ENCODE assay signal across 22 cellular contexts in the genomic region with DNA sequence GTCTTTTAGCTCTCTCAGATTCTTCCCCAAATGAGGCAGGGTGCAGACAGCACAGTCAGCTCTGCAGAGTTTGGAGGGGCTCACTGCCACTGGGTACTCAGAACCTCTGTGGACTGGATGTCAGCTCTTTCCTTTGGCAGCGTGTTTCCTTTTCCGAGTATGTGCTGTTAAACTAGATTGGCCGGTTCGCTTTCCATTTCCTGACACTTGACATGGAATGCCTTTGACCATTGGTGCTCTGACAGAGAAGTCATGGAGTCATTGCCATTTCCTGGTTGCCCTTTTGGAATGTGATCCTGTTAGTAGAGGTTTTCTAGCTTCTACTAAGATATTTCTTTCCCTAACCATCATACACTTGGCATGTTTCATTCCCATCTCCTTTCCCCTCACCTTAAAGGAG.
A peak's percentile ranks its signal among the peaks of the same experiment; 100 is the strongest.
DNase-seq lines count a peak whose midpoint lies in the region; ATAC-seq and TF ChIP-seq lines count a peak whose summit lies in the region.
"Had no signal": no experiment of that assay in that cellular context is flagged by ENCODE, and none has a peak within 500 bp of the region (broad histone marks: within the 10 kb centered on the region; RNA-seq: fewer than 3 reads in every experiment).

No MANE protein-coding gene starts in this region.

- H3K4me3 ChIP-seq in H7 (ENCODE audit: insufficient read depth, low read depth, low read length) = no peak overlapping the region
- no peak overlapping the region for H3K4me3 ChIP-seq in PC-3 (ENCODE audit: low read length)
- H3K4me3 ChIP-seq in esophagus (ENCODE audit: low read depth in 1 of 2, low read length in 2 of 2) = no peak overlapping the region
- H3K4me3 ChIP-seq: left lung, mucosa of descending colon had no signal

- H3K4me3 Mint-ChIP-seq in progenitor cell of endocrine pancreas (ENCODE audit: low read depth) = no peak overlapping the region
- H3K4me3 Mint-ChIP-seq: activated T-cell treated with anti-CD3 and anti-CD28 coated beads, Interleukin-2, amount 50 U/mL, for 24 hours; CD4-positive, alpha-beta memory T cell; stimulated activated effector memory CD8-positive, alpha-beta T cell treated with anti-CD3 and anti-CD28 coated beads, Interleukin-12 subunit alpha, Interleukin-12 subunit beta, amount 100 ng/mL, for 72 hours had no signal

- no peaks in the 10 kb centered on the region for H3K27me3 ChIP-seq in H7 (ENCODE audit: control insufficient read depth, insufficient read depth, low read length)
- no peaks in the 10 kb centered on the region for H3K27me3 ChIP-seq in PC-3 (ENCODE audit: low read length)
- no peaks in the 10 kb centered on the region for H3K27me3 ChIP-seq in esophagus (ENCODE audit: control insufficient read depth in 1 of 2, insufficient read depth in 2 of 2, low read length in 2 of 2)
- H3K27me3 ChIP-seq: left lung had no signal

- H3K4me2 ChIP-seq in PC-3 (ENCODE audit: low read length) = no peak overlapping the region

- H2AFZ ChIP-seq in PC-3 (ENCODE audit: low read length) = no peak overlapping the region

- peaks cover 12% of the 10 kb centered on the region for H3K36me3 Mint-ChIP-seq in progenitor cell of endocrine pancreas (ENCODE audit: insufficient read depth)

- H3F3A ChIP-seq in PC-3 (ENCODE audit: low read length, unreplicated experiment) = no peaks in the 10 kb centered on the region

- WGBS in esophagus, 2 donors = 63 to 68% methylated on average over 4 of the region's 4 CpGs

- no peaks in the 10 kb centered on the region; the same call in none of the 2 replicates for H3K36me3 ChIP-seq in H7 (replicated peaks; ENCODE audit: control insufficient read depth, insufficient read depth, low read length)
- H3K36me3 ChIP-seq in PC-3 (ENCODE audit: low read depth, low read length) = no peaks in the 10 kb centered on the region
- peaks cover 6% of the 10 kb centered on the region in 2 donors for H3K36me3 ChIP-seq in esophagus (ENCODE audit: control insufficient read depth in 2 of 2, insufficient read depth in 2 of 2, low read length in 1 of 2)

- H3K4me1 ChIP-seq in PC-3 (ENCODE audit: insufficient read depth, low read length) (peaks cover 29% of the 10 kb centered on the region), esophagus (ENCODE audit: control insufficient read depth in 2 of 2, insufficient read depth in 2 of 2, low read length in 1 of 2) (peaks cover 0 to 3% of the 10 kb centered on the region in 2 donors)

- H3K9me3 ChIP-seq in PC-3 (ENCODE audit: low read length) = no peaks in the 10 kb centered on the region
- H3K9me3 ChIP-seq in esophagus (ENCODE audit: control insufficient read depth in 2 of 2, insufficient read depth in 1 of 2, low read depth in 1 of 2, low read length in 1 of 2) = no peaks in the 10 kb centered on the region
- H3K9me3 ChIP-seq: left lung, mucosa of descending colon had no signal

- no peak overlapping the region for H3K27ac ChIP-seq in PC-3 (ENCODE audit: low read length)
- H3K27ac ChIP-seq in esophagus (ENCODE audit: low read depth in 2 of 2, low read length in 1 of 2) = peak overlapping the region; percentile 9 to 71
- H3K27ac ChIP-seq: left lung had no signal

- no peaks in the 10 kb centered on the region for H3K4me1 Mint-ChIP-seq in progenitor cell of endocrine pancreas (ENCODE audit: low read depth)
- H3K4me1 Mint-ChIP-seq: CD4-positive, alpha-beta memory T cell had no signal

- ATAC-seq in PC-3 (no peak), HG02885 (IDR thresholded peaks at IDR 0.05; ENCODE audit: poor library complexity, unreplicated experiment) (no peak)
- ATAC-seq: left lung; mucosa of descending colon; stimulated activated effector memory CD8-positive, alpha-beta T cell treated with anti-CD3 and anti-CD28 coated beads, Interleukin-12 subunit alpha, Interleukin-12 subunit beta, amount 100 ng/mL, for 72 hours had no signal

- no peaks in the 10 kb centered on the region for H3K79me2 ChIP-seq in PC-3 (ENCODE audit: low read length)

- H3K27me3 Mint-ChIP-seq in progenitor cell of endocrine pancreas = no peaks in the 10 kb centered on the region
- H3K27me3 Mint-ChIP-seq: activated T-cell treated with anti-CD3 and anti-CD28 coated beads, Interleukin-2, amount 50 U/mL, for 24 hours; CD4-positive, alpha-beta memory T cell had no signal

- no peak for TF ChIP-seq CTCF in PC-3 (conservative IDR thresholded peaks at IDR 0.05; ENCODE audit: low read depth, low read length)
- no peak for TF ChIP-seq CTCF in progenitor cell of endocrine pancreas (IDR thresholded peaks at IDR 0.05; ENCODE audit: unreplicated experiment)

- no TSS peak for BruUV-seq in PC-3 (replicated peaks; lab: Mats Ljungman, UMichigan)

- H4K20me1 ChIP-seq in PC-3 (ENCODE audit: low read length) = no peaks in the 10 kb centered on the region

- no peaks in the 10 kb centered on the region for H3K9me3 Mint-ChIP-seq in progenitor cell of endocrine pancreas (ENCODE audit: low read depth)
- H3K9me3 Mint-ChIP-seq: activated T-cell treated with anti-CD3 and anti-CD28 coated beads, Interleukin-2, amount 50 U/mL, for 24 hours; stimulated activated effector memory CD8-positive, alpha-beta T cell treated with anti-CD3 and anti-CD28 coated beads, Interleukin-12 subunit alpha, Interleukin-12 subunit beta, amount 100 ng/mL, for 72 hours had no signal

- no peaks in the 10 kb centered on the region for H3K9me2 ChIP-seq in PC-3 (replicated peaks; ENCODE audit: low read length)

- DNase-seq in H7 (peak; percentile 6), PC-3 (peak; percentile 20), progenitor cell of endocrine pancreas (ENCODE audit: low spot score, unreplicated experiment) (no peak), HuH-7.5 (ENCODE audit: low spot score) (no peak), NCI-H146 treated with DMSO at 0.1 percent for 48 hours (lab: John Stamatoyannopoulos, UW; ENCODE audit: unreplicated experiment) (no peak), SK-N-DZ (ENCODE audit: low spot score) (no peak)
- DNase-seq: activated CD4-positive, CD25-positive, alpha-beta regulatory T cell treated with anti-CD3 and anti-CD28 coated beads, Interleukin-2, amount 50 U/mL, for 72 hours; activated CD8-positive, alpha-beta memory T cell treated with anti-CD3 and anti-CD28 coated beads for 24 hours; activated naive CD4-positive, alpha-beta T cell treated with Interleukin-2 at 50 U/mL for 16 hours; activated T-cell treated with anti-CD3 and anti-CD28 coated beads, Interleukin-2, amount 50 U/mL, for 24 hours; amygdala; CD4-positive, alpha-beta memory T cell; cortex of kidney; left lung; MM.1S; mucosa of descending colon; NCI-H1417 treated with DMSO at 0.1 percent for 48 hours; NCI-H524; stimulated activated CD4-positive, alpha-beta T cell treated with anti-CD3 and anti-CD28 coated beads, Interleukin-1b, Interleukin-23, amount 100 ng/mL, for 48 hours had no signal

- CTCF ChIA-PET in PC-3 (lab: Charles Lee) = no interaction called here

- no peak overlapping the region for H3K9ac ChIP-seq in PC-3 (ENCODE audit: low read length)

- POLR2A ChIA-PET in PC-3 (lab: Charles Lee; ENCODE audit: unreplicated experiment) = no interaction called here

- H3K27ac Mint-ChIP-seq in progenitor cell of endocrine pancreas = peak overlapping the region; percentile 57
- H3K27ac Mint-ChIP-seq: activated T-cell treated with anti-CD3 and anti-CD28 coated beads, Interleukin-2, amount 50 U/mL, for 24 hours; stimulated activated effector memory CD8-positive, alpha-beta T cell treated with anti-CD3 and anti-CD28 coated beads, Interleukin-12 subunit alpha, Interleukin-12 subunit beta, amount 100 ng/mL, for 72 hours had no signal

- intact Hi-C loops in PC-3 (cut with micrococcal nuclease) = loop anchor here (10.0 kb wide), 1 partner anchor 984 kb away; no protein-coding TSS in a partner anchor

Comparison
In these comparisons a context has a peak if more than half of its experiments do, and no peak if none do; other contexts are left out.
1. DNase-seq: peak in H7 (single experiment) and PC-3 (single experiment); none in progenitor cell of endocrine pancreas (single experiment), HuH-7.5 (single experiment), NCI-H146 treated with DMSO at 0.1 percent for 48 hours (single experiment) and SK-N-DZ (single experiment).